Comparison of ENCODE assay signal across 9 cellular contexts in the genomic region with DNA sequence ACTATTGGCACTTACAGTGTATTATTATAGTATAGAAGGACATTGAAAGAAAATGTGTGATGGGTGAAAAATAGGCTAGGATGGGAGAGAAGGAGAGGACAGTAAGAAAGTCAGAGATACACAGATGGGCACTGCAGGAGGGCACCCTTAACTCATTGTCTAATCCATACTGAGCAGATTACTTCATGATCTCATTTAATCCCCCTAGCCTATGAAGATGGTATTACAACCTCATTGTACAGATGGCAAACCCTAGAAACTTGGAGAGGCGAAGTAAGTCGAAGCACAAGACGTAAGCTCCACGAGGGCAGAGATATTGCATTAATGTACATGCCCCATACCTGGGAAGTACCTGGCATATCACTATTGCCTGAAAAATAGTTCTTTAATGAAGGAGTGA.
DNase-seq lines count a peak whose midpoint lies in the region; ATAC-seq and TF ChIP-seq lines count a peak whose summit lies in the region.
"Had no signal": no experiment of that assay in that cellular context is flagged by ENCODE, and none has a peak within 500 bp of the region (broad histone marks: within the 10 kb centered on the region; RNA-seq: fewer than 3 reads in every experiment).

No MANE protein-coding gene starts in this region.

- H3K27ac ChIP-seq in VCaP (no peak overlapping the region), suprapubic skin (no peak overlapping the region)

- no peaks in the 10 kb centered on the region for H3K36me3 ChIP-seq in suprapubic skin

- H3K4me1 ChIP-seq in suprapubic skin, result no peaks in the 10 kb centered on the region

- H3K27me3 ChIP-seq in suprapubic skin, result no peaks in the 10 kb centered on the region

- TF ChIP-seq CTCF in GM12873 (IDR thresholded peaks at IDR 0.05; ENCODE audit: insufficient read depth, low read depth, low read length, missing control alignments), result peak; percentile 48
- peak; percentile 29; the same call in 1 of the 2 replicates for TF ChIP-seq CTCF in VCaP (conservative IDR thresholded peaks at IDR 0.05)
- TF ChIP-seq CTCF in suprapubic skin (IDR thresholded peaks at IDR 0.05), result peak in 1 of 2 donors; percentile 6

- no peak for TF ChIP-seq EP300 in suprapubic skin (IDR thresholded peaks at IDR 0.05)

- ATAC-seq in HG03175 (IDR thresholded peaks at IDR 0.05; ENCODE audit: unreplicated experiment), result peak; percentile 66
- ATAC-seq: activated CD4-positive, CD25-positive, alpha-beta regulatory T cell treated with anti-CD3 and anti-CD28 coated beads, Interleukin-2, amount 50 U/mL, for 24 hours had no signal

- no peak overlapping the region for H3K4me3 ChIP-seq in suprapubic skin

- WGBS in suprapubic skin, result 89% methylated on average over 4 of the region's 4 CpGs

- DNase-seq in lung microvascular endothelial cell (ENCODE audit: low read depth in 2 of 2) (peak; percentile 4 to 10), retina (no peak), superior temporal gyrus (ENCODE audit: extremely low spot score) (no peak), suprapubic skin (ENCODE audit: low spot score in 2 of 2) (no peak)
- DNase-seq: stimulated activated CD4-positive, alpha-beta T cell treated with anti-CD3 and anti-CD28 coated beads, Interleukin-2, amount 100 ng/mL, for 48 hours had no signal

- TF ChIP-seq POLR2A in suprapubic skin (IDR thresholded peaks at IDR 0.05), result no peak

- H3K9me3 ChIP-seq in suprapubic skin, result no peaks in the 10 kb centered on the region

Comparison
In these comparisons a context has a peak if more than half of its experiments do, and no peak if none do; other contexts are left out.
1. DNase-seq: peak in lung microvascular endothelial cell (2 of 2); none in retina (single experiment), superior temporal gyrus (single experiment) and suprapubic skin (0 of 2).